7 cellular contexts compared by ENCODE assay signal in genomic region chr5:140239939-140240700, GRCh38.
A peak's percentile ranks its signal among the peaks of the same experiment; 100 is the strongest.
DNase-seq lines count a peak whose midpoint lies in the region; ATAC-seq and TF ChIP-seq lines count a peak whose summit lies in the region.

No MANE protein-coding gene starts in this region.

- H3K36me3 ChIP-seq in adipocyte (ENCODE audit: control insufficient read depth, insufficient read depth, low read length, severe bottlenecking) = peaks cover 15% of the 10 kb centered on the region
- H3K36me3 ChIP-seq in left ventricle myocardium inferior = peaks cover 7% of the 10 kb centered on the region

- intact Hi-C loops in left ventricle myocardium inferior (cut with micrococcal nuclease) = loop anchor here (5.0 to 10.0 kb wide), 2 partner anchors 65 to 112 kb away; partner anchors contain the start of gene CYSTM1

- TF ChIP-seq CTCF in GM12875 (IDR thresholded peaks at IDR 0.05; ENCODE audit: borderline replicate concordance, insufficient read depth, low read depth, low read length) (peak; percentile 81), left ventricle myocardium inferior (IDR thresholded peaks at IDR 0.05; ENCODE audit: borderline replicate concordance) (peak; percentile 79)

- H3K4me3 ChIP-seq in GM12875 (ENCODE audit: low read depth, low read length) (no peak overlapping the region), adipocyte (ENCODE audit: low read length) (no peak overlapping the region), left ventricle myocardium inferior (no peak overlapping the region)

- no peaks in the 10 kb centered on the region for H3K27me3 ChIP-seq in adipocyte (replicated peaks; ENCODE audit: control insufficient read depth, insufficient read depth, low read length)
- no peaks in the 10 kb centered on the region for H3K27me3 ChIP-seq in left ventricle myocardium inferior (ENCODE audit: low read depth)

- DNase-seq in SKM-1 (lab: John Stamatoyannopoulos, UW; ENCODE audit: unreplicated experiment) = peak; percentile 35
- peak; percentile 72 for DNase-seq in adipocyte (ENCODE audit: low read depth)
- peak; percentile 61 for DNase-seq in left ventricle myocardium inferior
- DNase-seq in retina = peak; percentile 67
- no peak for DNase-seq in NCI-H187 treated with DMSO at 0.1 percent for 48 hours (lab: John Stamatoyannopoulos, UW)

- peaks cover 29% of the 10 kb centered on the region for H3K4me1 ChIP-seq in adipocyte (ENCODE audit: control insufficient read depth, insufficient read depth, low read length)
- peaks cover 75% of the 10 kb centered on the region for H3K4me1 ChIP-seq in left ventricle myocardium inferior

- H3K9me3 ChIP-seq in adipocyte (ENCODE audit: control insufficient read depth, low read length) (no peaks in the 10 kb centered on the region), left ventricle myocardium inferior (replicated peaks) (no peaks in the 10 kb centered on the region)

- peak overlapping the region; percentile 92 for H3K27ac ChIP-seq in left ventricle myocardium inferior (replicated peaks)

- peak; percentile 73 for ATAC-seq in HG03139 (IDR thresholded peaks at IDR 0.05; ENCODE audit: unreplicated experiment)

- no peak overlapping the region for H3K9ac ChIP-seq in adipocyte (ENCODE audit: low read length)
